ENCODE assay signal across 20 cellular contexts in genomic region chr22:17633998-17634323, GRCh38. TPM values are rescaled to one million over a fixed set of nuclear protein-coding genes. Genes with fewer than 3 reads are reported as not detected.
DNase-seq lines count a peak whose midpoint lies in the region; ATAC-seq, FAIRE-seq and TF ChIP-seq lines count a peak whose summit lies in the region.
"Had no signal": no experiment of that assay in that cellular context is flagged by ENCODE, and none has a peak within 500 bp of the region (broad histone marks: within the 10 kb centered on the region; RNA-seq: fewer than 3 reads in every experiment).

No MANE protein-coding gene starts in this region.

- CTCF ChIA-PET in HCT116 (lab: Charles Lee) (no interaction called here), WTC11 (lab: Charles Lee) (interaction anchor here (0.8 kb wide), 1 partner anchor 215 kb away, joined by 3 read pairs; no protein-coding TSS in a partner anchor)

- no peaks in the 10 kb centered on the region for H3K9me3 ChIP-seq in HCT116 (ENCODE audit: control insufficient read depth in 1 of 2, insufficient read depth in 1 of 2, low read depth in 1 of 2, low read length in 2 of 2)
- H3K9me3 ChIP-seq in kidney (ENCODE audit: control insufficient read depth in 1 of 2, low read length in 2 of 2) = no peaks in the 10 kb centered on the region
- H3K9me3 ChIP-seq in testis = no peaks in the 10 kb centered on the region
- H3K9me3 ChIP-seq: transverse colon had no signal

- RAD21 ChIA-PET in HCT116 (lab: Charles Lee; ENCODE audit: low non-redundant PET in 1 of 2, low total read pairs in 2 of 2, uncharacterized antibody in 2 of 2, unreplicated experiment in 2 of 2) = interaction anchor here in 1 of 2 experiments (0.9 kb wide), 1 partner anchor 13 kb away, joined by 5 read pairs; no protein-coding TSS in a partner anchor

- FAIRE-seq in kidney (lab: Jason Lieb, UNC) = no peak
- FAIRE-seq: islet of Langerhans had no signal

- no peak for ATAC-seq in HCT116
- ATAC-seq in WTC11 = no peak
- ATAC-seq in HG03442 (IDR thresholded peaks at IDR 0.05; ENCODE audit: unreplicated experiment) = no peak
- ATAC-seq: natural killer cell treated with Interleukin-12 subunit alpha and Interleukin-12 subunit beta and Interleukin-15 and Interleukin-18, amount 100 ng/mL, for 72 hours; stimulated activated naive B cell treated with anti-CD40 and anti-IgM and Interleukin-4, amounts not matched to agents 10 μg/mL and 1 μg/mL and 100 μg/mL, for 72 hours had no signal

- H3K9me2 ChIP-seq in HCT116 (ENCODE audit: insufficient read depth) = no peaks in the 10 kb centered on the region

- no peaks in the 10 kb centered on the region for H3K36me3 ChIP-seq in HCT116 (ENCODE audit: control insufficient read depth in 1 of 2, insufficient read depth in 2 of 2, low read length in 2 of 2)
- H3K36me3 ChIP-seq in kidney (ENCODE audit: control insufficient read depth in 1 of 2, insufficient read depth in 2 of 2, low read length in 2 of 2) = no peaks in the 10 kb centered on the region
- no peaks in the 10 kb centered on the region for H3K36me3 ChIP-seq in testis (ENCODE audit: low read depth, missing control alignments)
- H3K36me3 ChIP-seq: transverse colon had no signal

- peak overlapping the region; percentile 63 for H3K9ac ChIP-seq in HCT116 (ENCODE audit: low read length)
- H3K9ac ChIP-seq in kidney (ENCODE audit: low read length in 2 of 2) = no peak overlapping the region

- no peak for TF ChIP-seq CTCF in HCT116 (IDR thresholded peaks at IDR 0.05 in 2 of 3, conservative IDR thresholded peaks at IDR 0.05 in 1 of 3; ENCODE audit: borderline replicate concordance in 1 of 3, insufficient read depth in 1 of 3, low read depth in 2 of 3, low read length in 2 of 3)
- no peak for TF ChIP-seq CTCF in WTC11 (IDR thresholded peaks at IDR 0.05)
- TF ChIP-seq CTCF in kidney (IDR thresholded peaks at IDR 0.05; ENCODE audit: borderline replicate concordance, extremely low read depth, insufficient read depth) = no peak
- TF ChIP-seq CTCF in testis (IDR thresholded peaks at IDR 0.05) = no peak

- H4K20me1 ChIP-seq in HCT116 (ENCODE audit: insufficient read depth) = no peaks in the 10 kb centered on the region

- peaks cover 10% of the 10 kb centered on the region for H3K79me2 ChIP-seq in HCT116 (ENCODE audit: insufficient read depth, low read length)

- no peak for TF ChIP-seq POLR2A in HCT116 (IDR thresholded peaks at IDR 0.05; ENCODE audit: borderline replicate concordance, extremely low read depth, insufficient read depth, insufficient read length)
- TF ChIP-seq POLR2A in testis (IDR thresholded peaks at IDR 0.05) = no peak

- WGBS in testis, 2 donors = 88% methylated on average over 3 of the region's 3 CpGs

- H3K27me3 Mint-ChIP-seq in WTC11 (ENCODE audit: low read depth) = no peaks in the 10 kb centered on the region
- H3K27me3 Mint-ChIP-seq: natural killer cell treated with Interleukin-12 subunit alpha and Interleukin-12 subunit beta and Interleukin-15 and Interleukin-18, amount 100 ng/mL, for 72 hours; stimulated activated naive B cell treated with anti-CD40 and anti-IgM and Interleukin-4, amounts not matched to agents 10 μg/mL and 1 μg/mL and 100 μg/mL, for 72 hours had no signal

- no peak overlapping the region for H3K4me3 Mint-ChIP-seq in WTC11
- H3K4me3 Mint-ChIP-seq: activated T-helper 1 cell treated with anti-CD3 and anti-CD28 coated beads, Interleukin-12 subunit alpha, Interleukin-12 subunit beta, Interleukin-2, Interleukin-4 antibody, amounts not matched to agents 30 ng/mL and 10 ng/mL and 1 ng/mL, durations not matched to agents 14 hours and 24 hours and 36 hours; natural killer cell treated with Interleukin-12 subunit alpha and Interleukin-12 subunit beta and Interleukin-15 and Interleukin-18, amount 100 ng/mL, for 72 hours; stimulated activated naive B cell treated with anti-CD40 and anti-IgM and Interleukin-4, amounts not matched to agents 10 μg/mL and 1 μg/mL and 100 μg/mL, for 72 hours had no signal

- H3K4me2 ChIP-seq in HCT116 (ENCODE audit: low read length) = peak overlapping the region; percentile 75

- H3K4me3 ChIP-seq in HCT116 (replicated peaks in 1 of 2; ENCODE audit: low read depth in 1 of 2, low read length in 2 of 2) = peak overlapping the region in 1 of 2 experiments; percentile 36; a peak in 3 of 4 replicates
- H3K4me3 ChIP-seq in kidney (ENCODE audit: low read length in 2 of 2) = no peak overlapping the region
- H3K4me3 ChIP-seq in testis = no peak overlapping the region
- H3K4me3 ChIP-seq: transverse colon had no signal

- no TSS peak for BruUV-seq in HCT116 (replicated peaks; lab: Mats Ljungman, UMichigan)

- H3K9me3 Mint-ChIP-seq in WTC11 = no peaks in the 10 kb centered on the region
- H3K9me3 Mint-ChIP-seq: activated T-helper 1 cell treated with anti-CD3 and anti-CD28 coated beads, Interleukin-12 subunit alpha, Interleukin-12 subunit beta, Interleukin-2, Interleukin-4 antibody, amounts not matched to agents 30 ng/mL and 10 ng/mL and 1 ng/mL, durations not matched to agents 14 hours and 24 hours and 36 hours; stimulated activated naive B cell treated with anti-CD40 and anti-IgM and Interleukin-4, amounts not matched to agents 10 μg/mL and 1 μg/mL and 100 μg/mL, for 72 hours had no signal

- H3K27ac ChIP-seq in HCT116 (ENCODE audit: low read depth, low read length) (peak overlapping the region; percentile 85), kidney (ENCODE audit: low read depth in 2 of 2, low read length in 2 of 2) (peak overlapping the region; percentile 67 to 73), testis (peak overlapping the region; percentile 57 to 74)
- H3K27ac ChIP-seq: HL-60 had no signal

- no peak overlapping the region for H2AFZ ChIP-seq in HCT116 (ENCODE audit: low read depth, low read length, poor library complexity, severe bottlenecking)

- H3K4me1 Mint-ChIP-seq in WTC11 = peaks cover 7% of the 10 kb centered on the region

- H3K4me1 ChIP-seq in HCT116 (ENCODE audit: control insufficient read depth in 1 of 2, insufficient read depth in 2 of 2, low read length in 2 of 2) = peaks cover 31 to 47% of the 10 kb centered on the region in 2 experiments
- peaks cover 0 to 13% of the 10 kb centered on the region in 2 donors for H3K4me1 ChIP-seq in kidney (ENCODE audit: control insufficient read depth in 1 of 2, insufficient read depth in 1 of 2, low read depth in 1 of 2, low read length in 2 of 2)
- H3K4me1 ChIP-seq in testis = peaks cover 37% of the 10 kb centered on the region

- intact Hi-C loops in HCT116 (cut with micrococcal nuclease) (no loop called here), kidney (cut with DNase I) (no loop called here), testis (cut with DNase I; ENCODE audit: low total_unique reads) (no loop called here)

- no peak for TF ChIP-seq RAD21 in HCT116 (IDR thresholded peaks at IDR 0.05; ENCODE audit: low read depth)

- H3K36me3 Mint-ChIP-seq in WTC11 = no peaks in the 10 kb centered on the region
- H3K36me3 Mint-ChIP-seq: natural killer cell treated with Interleukin-12 subunit alpha and Interleukin-12 subunit beta and Interleukin-15 and Interleukin-18, amount 100 ng/mL, for 72 hours had no signal

- POLR2A ChIA-PET in HCT116 (lab: Charles Lee) = interaction anchor here (1.0 kb wide), 1 partner anchor 9 kb away, joined by 3 read pairs; no protein-coding TSS in a partner anchor
- POLR2A ChIA-PET in WTC11 (lab: Charles Lee) = no interaction called here

- H3K27me3 ChIP-seq in HCT116 (ENCODE audit: insufficient read depth, low read length) (no peaks in the 10 kb centered on the region), testis (no peaks in the 10 kb centered on the region)
- H3K27me3 ChIP-seq: transverse colon had no signal

- DNase-seq in HCT116 (ENCODE audit: low read depth, low spot score) (no peak), WTC11 (ENCODE audit: low spot score) (no peak), kidney (no peak), testis (no peak), hippocampal formation (lab: John Stamatoyannopoulos, UW) (no peak), GM03348 (ENCODE audit: low spot score) (no peak)
- DNase-seq: activated CD4-positive, CD25-positive, alpha-beta regulatory T cell; activated CD8-positive, alpha-beta memory T cell treated with anti-CD3 and anti-CD28 coated beads for 24 hours; AML-193; caudate nucleus; KBM-7; NCI-H2029 treated with DMSO at 0.1 percent for 48 hours; SHP77 treated with DMSO at 0.1 percent for 48 hours; stimulated activated naive B cell treated with anti-CD40 and anti-IgM and Interleukin-4, amounts not matched to agents 10 μg/mL and 1 μg/mL and 100 μg/mL, for 72 hours; transverse colon had no signal

- peak overlapping the region; percentile 5; the same call in 1 of the 2 replicates for H3K27ac Mint-ChIP-seq in WTC11
- H3K27ac Mint-ChIP-seq: activated T-helper 1 cell treated with anti-CD3 and anti-CD28 coated beads, Interleukin-12 subunit alpha, Interleukin-12 subunit beta, Interleukin-2, Interleukin-4 antibody, amounts not matched to agents 30 ng/mL and 10 ng/mL and 1 ng/mL, durations not matched to agents 14 hours and 24 hours and 36 hours; natural killer cell treated with Interleukin-12 subunit alpha and Interleukin-12 subunit beta and Interleukin-15 and Interleukin-18, amount 100 ng/mL, for 72 hours; stimulated activated naive B cell treated with anti-CD40 and anti-IgM and Interleukin-4, amounts not matched to agents 10 μg/mL and 1 μg/mL and 100 μg/mL, for 72 hours had no signal

TF ChIP-seq in HCT116, 20 proteins besides CTCF, POLR2A, EP300 and RAD21 (continues in another document):
- TF ChIP-seq EGR1 (IDR thresholded peaks at IDR 0.05; ENCODE audit: low read depth) (no peak), JUND (IDR thresholded peaks at IDR 0.05) (no peak), ZNF274 (IDR thresholded peaks at IDR 0.05; ENCODE audit: low read depth, low read length) (no peak), SRF (IDR thresholded peaks at IDR 0.05; ENCODE audit: low read depth) (no peak), CEBPB (IDR thresholded peaks at IDR 0.05; ENCODE audit: low read depth) (no peak)

RNA-seq across cellular contexts. Expression of gene BCL2L13, which starts 4.6 kb away (rescaled TPM):
- total RNA-seq in HCT116 (2021; ENCODE audit: unreplicated experiment) (38.6 TPM), WTC11 (2021) (34.6 to 38.1 TPM (median 36.4 TPM) in 3 replicates), kidney (50.5 TPM), testis (10 to 100 TPM; 74.1 to 80.2 TPM)
- polyA plus RNA-seq in HCT116 (2012) = 27.0 and 29.0 TPM in 2 replicates
- polyA plus RNA-seq in kidney (ENCODE audit: insufficient read depth, low read depth, low replicate concordance) (43.8 TPM), testis (ENCODE audit: insufficient read depth, low read depth, low replicate concordance) (60.1 TPM)

RNA-seq across cellular contexts. Expression of gene ATP6V1E1, which starts 5.4 kb away (rescaled TPM):
- total RNA-seq in HCT116 (2021; ENCODE audit: unreplicated experiment) = 107 TPM
- 85.3 and 106 TPM in 2 replicates for polyA plus RNA-seq in HCT116 (2012)
- total RNA-seq in WTC11 (2021) = 81.1 to 88.1 TPM (median 82.3 TPM) in 3 replicates
- 138 TPM for total RNA-seq in kidney
- polyA plus RNA-seq in kidney (ENCODE audit: insufficient read depth, low read depth, low replicate concordance) = 443 TPM
- 100 to 1,000 TPM; 130 to 160 TPM for total RNA-seq in testis
- polyA plus RNA-seq in testis (ENCODE audit: insufficient read depth, low read depth, low replicate concordance) = 146 TPM
